17 cellular contexts compared by ENCODE assay signal in genomic region chr1:38115682-38116187, GRCh38.
"Had no signal": no experiment of that assay in that cellular context is flagged by ENCODE, and none has a peak within 500 bp of the region (broad histone marks: within the 10 kb centered on the region; RNA-seq: fewer than 3 reads in every experiment).

No MANE protein-coding gene starts in this region.

- DNase-seq: activated CD4-positive, alpha-beta memory T cell treated with anti-CD3 and anti-CD28 coated beads, Interleukin-2, amount 10 ng/mL, durations not matched to agents 7 days and 5 days; activated CD4-positive, alpha-beta T cell treated with anti-CD3 and anti-CD28 coated beads for 48 hours; adrenal gland; effector memory CD4-positive, alpha-beta T cell; foreskin melanocyte; immature natural killer cell; sigmoid colon; stimulated activated CD4-positive, alpha-beta T cell treated with anti-CD3 and anti-CD28 coated beads, Interleukin-15, amount 100 ng/mL, for 24 hours; stimulated activated naive CD4-positive, alpha-beta T cell had no signal

- H3K9me3 ChIP-seq: adrenal gland, breast epithelium, sigmoid colon, thoracic aorta, vagina had no signal

- H3K27ac ChIP-seq: adrenal gland, breast epithelium, hepatocyte, sigmoid colon, vagina had no signal

- H3K27me3 ChIP-seq: adrenal gland, breast epithelium, hepatocyte, sigmoid colon, vagina had no signal

- ATAC-seq: esophagus mucosa, left lobe of liver had no signal

- H3K4me1 ChIP-seq: adrenal gland, breast epithelium, sigmoid colon had no signal

- H3K36me3 ChIP-seq: adrenal gland, breast epithelium, sigmoid colon, thoracic aorta, vagina had no signal

- H3K4me3 ChIP-seq: adrenal gland, breast epithelium, hepatocyte, lung, sigmoid colon, smooth muscle cell, thoracic aorta, vagina had no signal
